ENCODE assay signal across 9 cellular contexts in genomic region chr7:50304911-50305621, GRCh38. TPM values are rescaled to one million over a fixed set of nuclear protein-coding genes. Genes with fewer than 3 reads are reported as not detected.
DNase-seq lines count a peak whose midpoint lies in the region; ATAC-seq, FAIRE-seq and TF ChIP-seq lines count a peak whose summit lies in the region.
"Had no signal": no experiment of that assay in that cellular context is flagged by ENCODE, and none has a peak within 500 bp of the region (broad histone marks: within the 10 kb centered on the region; RNA-seq: fewer than 3 reads in every experiment).

No MANE protein-coding gene starts in this region.

- no peak overlapping the region for H3K27ac ChIP-seq in GM23338 (ENCODE audit: low read depth)
- peak overlapping the region; percentile 30 for H3K27ac ChIP-seq in vagina
- H3K27ac ChIP-seq: SJSA1 had no signal

- H3K36me3 ChIP-seq in GM23338 (ENCODE audit: insufficient read depth) (no peaks in the 10 kb centered on the region), NT2/D1 (ENCODE audit: insufficient read depth, insufficient read length, low read length) (no peaks in the 10 kb centered on the region), vagina (no peaks in the 10 kb centered on the region)
- H3K36me3 ChIP-seq: SJSA1 had no signal

- DNase-seq in GM23338 (ENCODE audit: low spot score) (peak; percentile 36), NT2/D1 (ENCODE audit: low read depth, low spot score) (no peak), mesothelial cell of epicardium (ENCODE audit: low spot score in 2 of 2, unreplicated experiment in 2 of 2) (no peak), vagina (ENCODE audit: extremely low spot score in 2 of 2) (no peak), H4 (ENCODE audit: low spot score) (no peak), D721Med (ENCODE audit: insufficient read length, low spot score) (no peak)

- H3K9ac ChIP-seq in NT2/D1 (ENCODE audit: insufficient read length, low read depth), result peak overlapping the region; percentile 71

- H3K27ac Mint-ChIP-seq in GM23338 (no peak overlapping the region), mesothelial cell of epicardium (no peak overlapping the region)
- peak overlapping the region; percentile 100 for H3K27ac Mint-ChIP-seq in activated naive CD8-positive, alpha-beta T cell

- H3K4me1 Mint-ChIP-seq in GM23338 (peaks cover 27% of the 10 kb centered on the region), mesothelial cell of epicardium (peaks cover 3% of the 10 kb centered on the region)
- peaks cover 45% of the 10 kb centered on the region for H3K4me1 Mint-ChIP-seq in activated naive CD8-positive, alpha-beta T cell (ENCODE audit: low read depth)

- peak overlapping the region; percentile 68 for H3K4me3 ChIP-seq in GM23338
- peak overlapping the region; percentile 62 for H3K4me3 ChIP-seq in NT2/D1 (ENCODE audit: insufficient read length, low read depth)
- H3K4me3 ChIP-seq in vagina, result peak overlapping the region; percentile 36 to 51
- H3K4me3 ChIP-seq: SJSA1 had no signal

- peak; percentile 37 for ATAC-seq in GM23338

- peak overlapping the region; percentile 88 for H2AFZ ChIP-seq in GM23338

- H3K9me3 Mint-ChIP-seq in GM23338, result peaks cover 7% of the 10 kb centered on the region; the same call in 2 of the 3 replicates
- H3K9me3 Mint-ChIP-seq in activated naive CD8-positive, alpha-beta T cell (ENCODE audit: low read depth), result no peaks in the 10 kb centered on the region
- no peaks in the 10 kb centered on the region for H3K9me3 Mint-ChIP-seq in mesothelial cell of epicardium

- H3K4me2 ChIP-seq in GM23338, result peak overlapping the region; percentile 79

- H3K4me1 ChIP-seq in GM23338 (ENCODE audit: insufficient read depth) (peaks cover 12% of the 10 kb centered on the region), NT2/D1 (ENCODE audit: insufficient read depth, insufficient read length) (peaks cover 4% of the 10 kb centered on the region), vagina (no peaks in the 10 kb centered on the region)
- H3K4me1 ChIP-seq: SJSA1 had no signal

- H3K79me2 ChIP-seq in GM23338 (replicated peaks; ENCODE audit: insufficient read depth), result no peaks in the 10 kb centered on the region

- intact Hi-C loops in vagina (cut with DNase I), result no loop called here

- peaks cover 63% of the 10 kb centered on the region for H3K27me3 ChIP-seq in GM23338 (ENCODE audit: insufficient read depth)
- H3K27me3 ChIP-seq in NT2/D1 (ENCODE audit: insufficient read depth, insufficient read length), result peaks cover 57% of the 10 kb centered on the region
- no peaks in the 10 kb centered on the region for H3K27me3 ChIP-seq in vagina

- no peaks in the 10 kb centered on the region for H4K20me1 ChIP-seq in GM23338 (replicated peaks; ENCODE audit: insufficient read depth)

- FAIRE-seq in D721Med (lab: Jason Lieb, UNC), result no peak

- peak overlapping the region; percentile 66 for H3K4me3 Mint-ChIP-seq in GM23338
- H3K4me3 Mint-ChIP-seq in activated naive CD8-positive, alpha-beta T cell, result peak overlapping the region; percentile 99
- H3K4me3 Mint-ChIP-seq in mesothelial cell of epicardium, result peak overlapping the region; percentile 62

- H3K9me3 ChIP-seq in NT2/D1 (ENCODE audit: insufficient read depth, low read length) (no peaks in the 10 kb centered on the region), vagina (no peaks in the 10 kb centered on the region)
- H3K9me3 ChIP-seq: SJSA1 had no signal

- peak; percentile 50 for TF ChIP-seq POLR2A in GM15510 (IDR thresholded peaks at IDR 0.05; ENCODE audit: borderline replicate concordance, extremely low read depth, insufficient read length)
- TF ChIP-seq POLR2A in vagina (IDR thresholded peaks at IDR 0.05), result no peak

- 0 out of 2 replicates have a peak, but pooled peaks cover 2% of the 10 kb centered on the region for H3F3A ChIP-seq in GM23338 (replicated peaks; ENCODE audit: low read depth)

- TF ChIP-seq CTCF in GM23338 (conservative IDR thresholded peaks at IDR 0.05; ENCODE audit: low read depth in 2 of 2) (no peak), mesothelial cell of epicardium (IDR thresholded peaks at IDR 0.05; ENCODE audit: unreplicated experiment) (no peak), vagina (IDR thresholded peaks at IDR 0.05) (no peak), D721Med (IDR thresholded peaks at IDR 0.05; ENCODE audit: insufficient read depth, missing control alignments) (no peak)

- peaks cover 6% of the 10 kb centered on the region; the same call in 2 of the 3 replicates for H3K36me3 Mint-ChIP-seq in GM23338 (ENCODE audit: low read depth)
- H3K36me3 Mint-ChIP-seq in activated naive CD8-positive, alpha-beta T cell, result peaks cover 26% of the 10 kb centered on the region
- no peaks in the 10 kb centered on the region for H3K36me3 Mint-ChIP-seq in mesothelial cell of epicardium

- H3K27me3 Mint-ChIP-seq in GM23338 (ENCODE audit: insufficient read depth, low read depth, poor library complexity) (peaks cover 42% of the 10 kb centered on the region), mesothelial cell of epicardium (ENCODE audit: low read depth) (peaks cover 85% of the 10 kb centered on the region)
- no peaks in the 10 kb centered on the region for H3K27me3 Mint-ChIP-seq in activated naive CD8-positive, alpha-beta T cell

- no peaks in the 10 kb centered on the region for H3K9me2 ChIP-seq in GM23338 (ENCODE audit: insufficient read depth)

TF ChIP-seq in GM23338, 12 proteins besides CTCF, POLR2A, EP300 and RAD21:
- TF ChIP-seq NANOG (IDR thresholded peaks at IDR 0.05; ENCODE audit: borderline replicate concordance), result no peak
- TF ChIP-seq EZH2 (IDR thresholded peaks at IDR 0.05; ENCODE audit: low read depth, unreplicated experiment), result peak; percentile 24

RNA-seq across cellular contexts. Expression of gene IKZF1, which starts 0.6 kb away (rescaled TPM):
- total RNA-seq in GM23338 (2014; rRNA removed; shearing (Covaris generic)), result 0.43 and 1.8 TPM in 2 replicates
- polyA plus RNA-seq in GM23338 (2016; fragmentation: Nextera tagmentation; extraction: Ambion mirVana), result 0.45 and 0.57 TPM in 2 replicates
- total RNA-seq in mesothelial cell of epicardium, result 1.7 to 2.5 TPM (median 1.8 TPM) in 3 replicates
- 44.9 TPM for total RNA-seq in vagina
- 0.06 and 1.2 TPM in 2 replicates for total RNA-seq in H4 (2014; rRNA removed; shearing (Covaris generic))
- total RNA-seq: SJSA1 had no signal

Comparison
In these comparisons a context has a peak if more than half of its experiments do, and no peak if none do; other contexts are left out.
1. RNA of gene IKZF1, which starts 0.6 kb away (total RNA-seq): 44.9 TPM in vagina (single experiment); 1.7 to 2.5 TPM in mesothelial cell of epicardium, 0.43 to 1.8 TPM in GM23338 and 0.06 to 1.2 TPM in H4; every median in the first group is over 10 times any median in the second.
2. Peak in every context shown above with its lines, with median percentiles within 50 percentile points of each other: H3K4me3 ChIP-seq and H3K4me3 Mint-ChIP-seq.